21 cellular contexts compared by ENCODE assay signal in the genomic region with DNA sequence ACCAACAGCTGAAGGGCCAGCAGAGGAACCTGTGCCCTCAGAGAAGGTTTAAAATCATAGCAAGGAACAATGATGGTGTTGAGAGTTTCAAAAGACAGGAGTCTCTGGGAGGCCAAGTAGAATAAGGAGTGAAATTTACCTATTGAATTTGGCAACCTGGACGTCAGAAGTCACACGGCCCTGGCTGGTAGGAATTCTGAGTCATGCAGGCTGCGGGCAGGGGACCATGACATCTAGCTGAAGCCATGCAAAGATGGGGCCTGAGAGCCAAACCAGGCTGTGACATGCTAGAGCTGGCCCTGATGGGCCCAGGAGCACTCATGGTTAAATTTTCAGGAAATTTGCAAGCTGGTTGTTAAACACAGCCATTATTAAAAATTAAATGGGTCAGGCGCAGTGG.
A peak's percentile ranks its signal among the peaks of the same experiment; 100 is the strongest.
DNase-seq lines count a peak whose midpoint lies in the region; ATAC-seq, FAIRE-seq and TF ChIP-seq lines count a peak whose summit lies in the region.
"Had no signal": no experiment of that assay in that cellular context is flagged by ENCODE, and none has a peak within 500 bp of the region (broad histone marks: within the 10 kb centered on the region; RNA-seq: fewer than 3 reads in every experiment).

No MANE protein-coding gene starts in this region.

- H3K9me3 Mint-ChIP-seq in CD4-positive, CD25-positive, alpha-beta regulatory T cell, result no peaks in the 10 kb centered on the region
- no peaks in the 10 kb centered on the region for H3K9me3 Mint-ChIP-seq in naive thymus-derived CD4-positive, alpha-beta T cell

- H3K36me3 ChIP-seq in CD4-positive, CD25-positive, alpha-beta regulatory T cell (ENCODE audit: control insufficient read depth, insufficient read depth, low read length), result no peaks in the 10 kb centered on the region
- H3K36me3 ChIP-seq in HCT116 (ENCODE audit: control insufficient read depth in 1 of 2, insufficient read depth in 2 of 2, low read length in 2 of 2), result no peaks in the 10 kb centered on the region
- no peaks in the 10 kb centered on the region for H3K36me3 ChIP-seq in GM12878 (ENCODE audit: control insufficient read depth in 2 of 2, insufficient read depth in 2 of 2, low read length in 1 of 2)
- H3K36me3 ChIP-seq in naive thymus-derived CD4-positive, alpha-beta T cell (ENCODE audit: control insufficient read depth in 2 of 3, insufficient read depth in 3 of 3, low read length in 3 of 3), result no peaks in the 10 kb centered on the region
- H3K36me3 ChIP-seq: WERI-Rb-1 had no signal

- no peak for ATAC-seq in CD4-positive, CD25-positive, alpha-beta regulatory T cell (ENCODE audit: low read depth in 2 of 2)
- ATAC-seq in HCT116, result no peak
- no peak for ATAC-seq in GM12878
- no peak for ATAC-seq in naive thymus-derived CD4-positive, alpha-beta T cell
- ATAC-seq in GM19455 (IDR thresholded peaks at IDR 0.05; ENCODE audit: unreplicated experiment), result no peak
- no peak for ATAC-seq in GM18861 (IDR thresholded peaks at IDR 0.05; ENCODE audit: unreplicated experiment)
- no peak for ATAC-seq in HG02870 (IDR thresholded peaks at IDR 0.05; ENCODE audit: unreplicated experiment)
- ATAC-seq: left colon had no signal

- intact Hi-C loops in HCT116 (cut with micrococcal nuclease) (loop anchor here (5.0 kb wide), 1 partner anchor 373 kb away; no protein-coding TSS in a partner anchor), GM12878 (cut with micrococcal nuclease; ENCODE audit: unreplicated experiment) (no loop called here)
- intact Hi-C loops in naive thymus-derived CD4-positive, alpha-beta T cell (cut with micrococcal nuclease), result loop anchor here (5.0 to 10.0 kb wide), 3 partner anchors 92 to 444 kb away; no protein-coding TSS in a partner anchor

- H2AFZ ChIP-seq in HCT116 (ENCODE audit: low read depth, low read length, poor library complexity, severe bottlenecking), result no peak overlapping the region
- no peak overlapping the region for H2AFZ ChIP-seq in GM12878 (ENCODE audit: control insufficient read depth, low read depth, low read length)

- TF ChIP-seq POLR2A in HCT116 (IDR thresholded peaks at IDR 0.05; ENCODE audit: borderline replicate concordance, extremely low read depth, insufficient read depth, insufficient read length) (no peak), GM12878 (IDR thresholded peaks at IDR 0.05; ENCODE audit: low read depth, low read length) (no peak)

- TF ChIP-seq EP300 in GM12878 (IDR thresholded peaks at IDR 0.05; ENCODE audit: borderline replicate concordance in 1 of 2, control insufficient read depth in 1 of 2, low read depth in 2 of 2, low read length in 2 of 2), result no peak

- no peaks in the 10 kb centered on the region for H3K9me3 ChIP-seq in CD4-positive, CD25-positive, alpha-beta regulatory T cell (ENCODE audit: control insufficient read depth in 2 of 2, low read length in 2 of 2)
- no peaks in the 10 kb centered on the region for H3K9me3 ChIP-seq in HCT116 (ENCODE audit: control insufficient read depth in 1 of 2, insufficient read depth in 1 of 2, low read depth in 1 of 2, low read length in 2 of 2)
- no peaks in the 10 kb centered on the region for H3K9me3 ChIP-seq in GM12878 (replicated peaks; ENCODE audit: control insufficient read depth, insufficient read depth, low read length)
- H3K9me3 ChIP-seq in naive thymus-derived CD4-positive, alpha-beta T cell (ENCODE audit: control insufficient read depth in 2 of 3, low read length in 3 of 3), result no peaks in the 10 kb centered on the region

- DNase-seq in CD4-positive, CD25-positive, alpha-beta regulatory T cell, result no peak
- DNase-seq in HCT116 (ENCODE audit: low read depth, low spot score) (no peak), GM12878 (ENCODE audit: low read depth, low spot score) (no peak), activated gamma-delta T cell treated with Interleukin-2 at 50 U/mL for 16 hours (no peak)
- no peak for DNase-seq in naive thymus-derived CD4-positive, alpha-beta T cell
- DNase-seq: activated gamma-delta T cell, AML-193, foreskin fibroblast, GF-D8, left colon, NCI-H1436, NCI-H2171 treated with DMSO at 0.1 percent for 48 hours, nucleus accumbens, SIG-M5, substantia nigra, WERI-Rb-1 had no signal

- BruUV-seq in HCT116 (replicated peaks; lab: Mats Ljungman, UMichigan) (no TSS peak), GM12878 (replicated peaks; lab: Mats Ljungman, UMichigan) (no TSS peak)

- peaks cover 22 to 89% (median 56%) of the 10 kb centered on the region in 4 donors for H3K4me1 Mint-ChIP-seq in CD4-positive, CD25-positive, alpha-beta regulatory T cell
- peaks cover 49 to 93% (median 85%) of the 10 kb centered on the region in 7 donors for H3K4me1 Mint-ChIP-seq in naive thymus-derived CD4-positive, alpha-beta T cell

- FAIRE-seq in GM12878 (lab: Jason Lieb, UNC), result no peak
- FAIRE-seq: astrocyte, GM12891 had no signal

- H3K4me1 ChIP-seq in CD4-positive, CD25-positive, alpha-beta regulatory T cell (ENCODE audit: control insufficient read depth, insufficient read depth, low read length, poor library complexity, severe bottlenecking), result peaks cover 49% of the 10 kb centered on the region
- H3K4me1 ChIP-seq in HCT116 (ENCODE audit: control insufficient read depth in 1 of 2, insufficient read depth in 2 of 2, low read length in 2 of 2) (peaks cover 37 to 70% of the 10 kb centered on the region in 2 experiments), GM12878 (ENCODE audit: control insufficient read depth, insufficient read depth, low read length) (peaks cover 39% of the 10 kb centered on the region)
- peaks cover 18 to 75% of the 10 kb centered on the region in 2 donors for H3K4me1 ChIP-seq in naive thymus-derived CD4-positive, alpha-beta T cell (ENCODE audit: control insufficient read depth in 2 of 2, insufficient read depth in 2 of 2, low read length in 2 of 2)

- CTCF ChIA-PET in HCT116 (lab: Charles Lee) (interaction anchor here (6.5 kb wide), 1 partner anchor 114 kb away, joined by 31 read pairs; no protein-coding TSS in a partner anchor), GM12878 (lab: Yijun Ruan, JAX) (interaction anchor here (1.1 to 10.6 kb wide), 6 partner anchors 72 to 444 kb away, joined by 3 to 197 read pairs (median 6); no protein-coding TSS in a partner anchor)
- CTCF ChIA-PET in naive thymus-derived CD4-positive, alpha-beta T cell (lab: Charles Lee), result interaction anchor here (0.6 to 6.6 kb wide), 4 partner anchors 12 to 114 kb away, joined by 3 to 53 read pairs (median 4); no protein-coding TSS in a partner anchor

- H3K27me3 Mint-ChIP-seq in CD4-positive, CD25-positive, alpha-beta regulatory T cell, result peaks cover 24% of the 10 kb centered on the region
- H3K27me3 Mint-ChIP-seq in naive thymus-derived CD4-positive, alpha-beta T cell, result peaks cover 0 to 46% (median 0%) of the 10 kb centered on the region in 5 donors

- H3K27ac ChIP-seq in CD4-positive, CD25-positive, alpha-beta regulatory T cell (ENCODE audit: insufficient read depth, low read length, poor library complexity, severe bottlenecking), result no peak overlapping the region
- no peak overlapping the region for H3K27ac ChIP-seq in HCT116 (ENCODE audit: low read depth, low read length)
- H3K27ac ChIP-seq in GM12878 (ENCODE audit: control insufficient read depth, insufficient read depth), result no peak overlapping the region
- H3K27ac ChIP-seq in naive thymus-derived CD4-positive, alpha-beta T cell (ENCODE audit: low read depth, low read length), result no peak overlapping the region
- H3K27ac ChIP-seq: WERI-Rb-1 had no signal

- no peaks in the 10 kb centered on the region for H4K20me1 ChIP-seq in HCT116 (ENCODE audit: insufficient read depth)
- H4K20me1 ChIP-seq in GM12878 (ENCODE audit: control insufficient read depth, insufficient read depth), result no peaks in the 10 kb centered on the region

- no peak overlapping the region for H3K9ac ChIP-seq in HCT116 (ENCODE audit: low read length)
- H3K9ac ChIP-seq in GM12878 (ENCODE audit: control insufficient read depth, insufficient read depth, low read length), result no peak overlapping the region

- SMC1A ChIA-PET in GM12878 (lab: Charles Lee; ENCODE audit: uncharacterized antibody, unreplicated experiment), result interaction anchor here (1.0 to 13.0 kb wide), 7 partner anchors 11 to 116 kb away, joined by 3 to 208 read pairs (median 4); no protein-coding TSS in a partner anchor

- H3K36me3 Mint-ChIP-seq in CD4-positive, CD25-positive, alpha-beta regulatory T cell, result no peaks in the 10 kb centered on the region
- peaks cover 0 to 5% (median 0%) of the 10 kb centered on the region in 5 donors for H3K36me3 Mint-ChIP-seq in naive thymus-derived CD4-positive, alpha-beta T cell

- TF ChIP-seq CTCF in HCT116 (IDR thresholded peaks at IDR 0.05 in 2 of 3, conservative IDR thresholded peaks at IDR 0.05 in 1 of 3; ENCODE audit: borderline replicate concordance in 1 of 3, insufficient read depth in 1 of 3, low read depth in 2 of 3, low read length in 2 of 3), result no peak
- no peak for TF ChIP-seq CTCF in GM12878 (IDR thresholded peaks at IDR 0.05 in 2 of 3, conservative IDR thresholded peaks at IDR 0.05 in 1 of 3; ENCODE audit: control insufficient read depth in 2 of 3, extremely low read depth in 1 of 3, insufficient read depth in 1 of 3, low read depth in 3 of 3, low read length in 3 of 3)

- in situ Hi-C loops in GM12878 (cut with MboI), result loop anchor here (5.0 kb wide), 2 partner anchors 118 to 188 kb away; no protein-coding TSS in a partner anchor

- H3K4me2 ChIP-seq in HCT116 (ENCODE audit: low read length) (0 out of 2 replicates have a peak overlapping the region, but pooled peaks have one; percentile 3), GM12878 (ENCODE audit: control insufficient read depth, insufficient read depth) (no peak overlapping the region)

- H3K27me3 ChIP-seq in CD4-positive, CD25-positive, alpha-beta regulatory T cell (ENCODE audit: control insufficient read depth, insufficient read depth, low read length), result no peaks in the 10 kb centered on the region
- H3K27me3 ChIP-seq in HCT116 (ENCODE audit: insufficient read depth, low read length) (no peaks in the 10 kb centered on the region), GM12878 (replicated peaks in 1 of 2; ENCODE audit: control insufficient read depth in 2 of 2, insufficient read depth in 2 of 2, low read length in 1 of 2) (peaks cover 0 to 3% of the 10 kb centered on the region in 2 experiments; a peak in 2 of 4 replicates)
- H3K27me3 ChIP-seq in naive thymus-derived CD4-positive, alpha-beta T cell (ENCODE audit: control insufficient read depth in 2 of 2, insufficient read depth in 2 of 2, low read length in 2 of 2), result no peaks in the 10 kb centered on the region

- no peaks in the 10 kb centered on the region for H3K9me2 ChIP-seq in HCT116 (ENCODE audit: insufficient read depth)

- TF ChIP-seq RAD21 in HCT116 (IDR thresholded peaks at IDR 0.05; ENCODE audit: low read depth), result no peak
- TF ChIP-seq RAD21 in GM12878 (IDR thresholded peaks at IDR 0.05; ENCODE audit: insufficient read depth, low read depth, low read length), result no peak

- POLR2A ChIA-PET in HCT116 (lab: Charles Lee), result interaction anchor here (0.6 kb wide), 1 partner anchor 11 kb away, joined by 3 read pairs; no protein-coding TSS in a partner anchor
- POLR2A ChIA-PET in GM12878 (lab: Charles Lee), result no interaction called here
- POLR2A ChIA-PET in naive thymus-derived CD4-positive, alpha-beta T cell (lab: Charles Lee), result interaction anchor here (0.6 to 0.9 kb wide), 2 partner anchors 72 to 147 kb away, joined by 3 read pairs; no protein-coding TSS in a partner anchor

- RAD21 ChIA-PET in HCT116 (lab: Charles Lee; ENCODE audit: low non-redundant PET in 1 of 2, low total read pairs in 2 of 2, uncharacterized antibody in 2 of 2, unreplicated experiment in 2 of 2) (no interaction called here), GM12878 (lab: Charles Lee; ENCODE audit: unreplicated experiment) (interaction anchor here (9.0 kb wide), 1 partner anchor 113 kb away, joined by 105 read pairs; no protein-coding TSS in a partner anchor)

- no peak overlapping the region for H3K4me3 ChIP-seq in CD4-positive, CD25-positive, alpha-beta regulatory T cell (ENCODE audit: low read depth, low read length)
- H3K4me3 ChIP-seq in HCT116 (replicated peaks in 1 of 2; ENCODE audit: low read depth in 1 of 2, low read length in 2 of 2) (no peak overlapping the region), GM12878 (no peak overlapping the region)
- H3K4me3 ChIP-seq in naive thymus-derived CD4-positive, alpha-beta T cell (ENCODE audit: low read length), result no peak overlapping the region

- H3K4me3 Mint-ChIP-seq in CD4-positive, CD25-positive, alpha-beta regulatory T cell, result no peak overlapping the region
- no peak overlapping the region for H3K4me3 Mint-ChIP-seq in naive thymus-derived CD4-positive, alpha-beta T cell

- 52% methylated on average over 4 of the region's 4 CpGs for WGBS in GM12878 (ENCODE audit: insufficient coverage, insufficient replicate concordance, low lambda C conversion rate, missing lambda C conversion rate)

- H3K27ac Mint-ChIP-seq in CD4-positive, CD25-positive, alpha-beta regulatory T cell, result peak overlapping the region; percentile 57 to 79 (median 78)
- peak overlapping the region in 6 of 9 donors; percentile 25 to 87 (median 63) for H3K27ac Mint-ChIP-seq in naive thymus-derived CD4-positive, alpha-beta T cell

- H3K79me2 ChIP-seq in HCT116 (ENCODE audit: insufficient read depth, low read length) (no peaks in the 10 kb centered on the region), GM12878 (ENCODE audit: control insufficient read depth, insufficient read depth, low read length) (no peaks in the 10 kb centered on the region)
